In the genomic region with DNA sequence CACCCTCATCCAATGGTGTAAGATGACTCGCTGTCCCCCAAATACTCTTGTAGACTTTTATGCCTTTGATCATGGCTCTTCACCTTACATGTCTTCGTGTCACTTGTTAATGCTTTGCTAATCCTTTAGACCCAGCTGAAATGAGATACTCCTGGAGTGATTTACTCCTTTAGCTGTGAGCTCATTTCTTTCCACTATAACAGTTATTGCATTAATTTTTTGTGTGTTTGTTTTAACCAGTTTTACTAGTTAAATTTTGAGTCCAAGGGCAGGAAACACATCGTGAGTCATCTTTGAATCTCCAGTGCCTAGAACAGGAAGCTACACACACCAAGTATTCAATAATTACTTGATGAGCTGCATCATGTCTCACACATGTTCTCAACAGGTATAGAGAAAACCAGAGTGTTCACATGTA, we compare ENCODE assay signal across 11 cellular contexts. TPM values are rescaled to one million over a fixed set of nuclear protein-coding genes. Genes with fewer than 3 reads are reported as not detected.
DNase-seq lines count a peak whose midpoint lies in the region; ATAC-seq and TF ChIP-seq lines count a peak whose summit lies in the region.
"Had no signal": no experiment of that assay in that cellular context is flagged by ENCODE, and none has a peak within 500 bp of the region (broad histone marks: within the 10 kb centered on the region; RNA-seq: fewer than 3 reads in every experiment).

No MANE protein-coding gene starts in this region.

- H3K9me3 Mint-ChIP-seq in central memory CD8-positive, alpha-beta T cell = no peaks in the 10 kb centered on the region

- H3K27me3 ChIP-seq in spleen (replicated peaks in 1 of 7) = no peaks in the 10 kb centered on the region

- peaks cover 0 to 12% (median 0%) of the 10 kb centered on the region in 6 donors for H3K36me3 ChIP-seq in spleen

- peaks cover 36 to 94% (median 60%) of the 10 kb centered on the region in 6 donors for H3K4me1 ChIP-seq in spleen

- intact Hi-C loops in spleen (cut with DNase I; ENCODE audit: low total_unique reads) = no loop called here

- no peaks in the 10 kb centered on the region for H3K9me3 ChIP-seq in spleen

- H3K27ac Mint-ChIP-seq in central memory CD8-positive, alpha-beta T cell (ENCODE audit: low read depth) = peak overlapping the region; percentile 90

- TF ChIP-seq CTCF in spleen (IDR thresholded peaks at IDR 0.05 in 8 of 11, conservative IDR thresholded peaks at IDR 0.05 in 3 of 11) = no peak

- no peak overlapping the region for H3K4me3 ChIP-seq in spleen

- peak; percentile 24 for DNase-seq in NCI-H82 (lab: John Stamatoyannopoulos, UW)
- no peak for DNase-seq in NCI-H82 treated with DMSO at 0.1 percent for 48 hours (lab: John Stamatoyannopoulos, UW; ENCODE audit: unreplicated experiment)
- DNase-seq in NOMO-1 treated with DMSO at 0.1 percent for 48 hours (lab: John Stamatoyannopoulos, UW; ENCODE audit: unreplicated experiment) = peak; percentile 77
- no peak for DNase-seq in central memory CD8-positive, alpha-beta T cell (ENCODE audit: low spot score in 2 of 2)
- no peak for DNase-seq in spleen
- no peak for DNase-seq in pons (ENCODE audit: low spot score)
- DNase-seq in AG08395 (ENCODE audit: low spot score) = no peak
- DNase-seq: NCI-H2029; stimulated activated CD4-positive, alpha-beta T cell treated with anti-CD3 and anti-CD28 coated beads, Interleukin-4, amount 100 ng/mL, for 1 hour had no signal

- peaks cover 30% of the 10 kb centered on the region for H3K4me1 Mint-ChIP-seq in central memory CD8-positive, alpha-beta T cell

- H3K27ac ChIP-seq in spleen = peak overlapping the region; percentile 54 to 90 (median 72)
- H3K27ac ChIP-seq: 22Rv1 had no signal

- peak overlapping the region; percentile 51 for H3K4me3 Mint-ChIP-seq in central memory CD8-positive, alpha-beta T cell

- 36 to 56% (median 47%) methylated on average over 3 of the region's 3 CpGs for WGBS in spleen, 5 donors

- TF ChIP-seq POLR2A in spleen (IDR thresholded peaks at IDR 0.05) = no peak

- peak; percentile 97 for ATAC-seq in central memory CD8-positive, alpha-beta T cell (replicated peaks; ENCODE audit: extremely low read depth, poor library complexity, severe bottlenecking)
- no peak for ATAC-seq in GM21619 (IDR thresholded peaks at IDR 0.05; ENCODE audit: unreplicated experiment)

- H3K36me3 Mint-ChIP-seq in central memory CD8-positive, alpha-beta T cell (ENCODE audit: insufficient read depth) = peaks cover 11% of the 10 kb centered on the region

- H3K27me3 Mint-ChIP-seq in central memory CD8-positive, alpha-beta T cell = no peaks in the 10 kb centered on the region

RNA-seq across cellular contexts. Expression of a gene that starts 6.5 kb away (rescaled TPM):
- total RNA-seq in spleen = 10 to 100 TPM; 47.6 to 67.7 (median 50.8) TPM
- 10 to 100 TPM; 24.4 to 36.7 (median 25.6) TPM for polyA plus RNA-seq in spleen

RNA-seq across cellular contexts. Expression of a gene that starts 27.2 kb away (rescaled TPM):
- total RNA-seq in spleen = 100 to 1,000 TPM; 114 to 242 (median 188) TPM
- 10 to 100 TPM; 29.9 to 84.7 (median 69.9) TPM for polyA plus RNA-seq in spleen

Comparison
In these comparisons a context has a peak if more than half of its experiments do, and no peak if none do; other contexts are left out.
1. DNase-seq: peak in NCI-H82 (single experiment) and NOMO-1 treated with DMSO at 0.1 percent for 48 hours (single experiment); none in NCI-H82 treated with DMSO at 0.1 percent for 48 hours (single experiment), central memory CD8-positive, alpha-beta T cell (0 of 2), spleen (single experiment), pons (single experiment) and AG08395 (single experiment).